ENCODE assay signal across 8 cellular contexts in the genomic region with DNA sequence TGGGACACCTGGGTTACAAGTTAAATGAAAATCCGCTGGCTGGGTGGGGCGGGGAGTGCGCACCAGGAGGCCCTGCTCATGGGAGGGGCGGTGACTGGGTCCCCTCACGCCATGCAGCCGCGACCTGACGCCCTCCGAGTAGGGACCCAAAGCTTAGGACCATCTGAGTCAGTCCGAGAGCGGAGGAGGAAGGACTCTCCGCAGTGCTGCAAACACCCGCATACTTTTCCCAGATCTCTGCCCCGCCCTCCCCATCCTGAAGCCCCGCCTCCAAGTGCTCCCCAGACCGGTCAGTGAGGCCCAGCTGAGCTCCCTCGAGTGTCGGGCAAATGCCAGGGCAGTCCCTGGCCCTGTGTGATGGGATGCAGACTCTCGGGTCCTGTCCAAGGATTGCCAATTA. TPM values are rescaled to one million over a fixed set of nuclear protein-coding genes. Genes with fewer than 3 reads are reported as not detected.
DNase-seq lines count a peak whose midpoint lies in the region; ATAC-seq and TF ChIP-seq lines count a peak whose summit lies in the region.

No MANE protein-coding gene starts in this region.

- H3K79me2 ChIP-seq in OCI-LY3 (ENCODE audit: low read length) (no peaks in the 10 kb centered on the region), fibroblast of lung (ENCODE audit: control insufficient read depth, insufficient read depth, low read length) (no peaks in the 10 kb centered on the region)

- H3K9ac ChIP-seq in OCI-LY3 (ENCODE audit: low read length) (no peak overlapping the region), fibroblast of lung (ENCODE audit: insufficient read depth, low read length) (no peak overlapping the region)

- no peak for DNase-seq in GM06990 (ENCODE audit: extremely low read depth, insufficient read length)
- no peak for DNase-seq in fibroblast of lung (ENCODE audit: low read depth in 2 of 2)
- DNase-seq in progenitor cell of endocrine pancreas (ENCODE audit: low spot score, unreplicated experiment), result no peak
- DNase-seq in caudate nucleus (lab: John Stamatoyannopoulos, UW), result no peak
- no peak for DNase-seq in occipital lobe (lab: John Stamatoyannopoulos, UW)

- no peaks in the 10 kb centered on the region for H3K36me3 Mint-ChIP-seq in progenitor cell of endocrine pancreas (ENCODE audit: insufficient read depth)

- H3K4me1 ChIP-seq in OCI-LY3 (ENCODE audit: low read length) (peaks cover 4% of the 10 kb centered on the region; the same call in 1 of the 2 replicates), fibroblast of lung (ENCODE audit: control insufficient read depth, extremely low read depth, insufficient read depth, low read length) (peaks cover 10% of the 10 kb centered on the region)

- no peak for ATAC-seq in GM19328 (IDR thresholded peaks at IDR 0.05; ENCODE audit: unreplicated experiment)
- no peak for ATAC-seq in GM19455 (IDR thresholded peaks at IDR 0.05; ENCODE audit: unreplicated experiment)

- H3K9me3 Mint-ChIP-seq in progenitor cell of endocrine pancreas (ENCODE audit: low read depth), result no peaks in the 10 kb centered on the region

- H3K27ac Mint-ChIP-seq in progenitor cell of endocrine pancreas, result no peak overlapping the region

- TF ChIP-seq CTCF in GM06990 (IDR thresholded peaks at IDR 0.05; ENCODE audit: insufficient read depth, low read length, poor library complexity, severe bottlenecking) (no peak), OCI-LY3 (IDR thresholded peaks at IDR 0.05; ENCODE audit: low read depth, low read length) (no peak), fibroblast of lung (conservative IDR thresholded peaks at IDR 0.05 in 1 of 2, IDR thresholded peaks at IDR 0.05 in 1 of 2; ENCODE audit: low read depth in 1 of 2, low read length in 2 of 2) (no peak), progenitor cell of endocrine pancreas (IDR thresholded peaks at IDR 0.05; ENCODE audit: unreplicated experiment) (no peak)

- H4K20me1 ChIP-seq in OCI-LY3 (ENCODE audit: insufficient read depth, low read length) (no peaks in the 10 kb centered on the region), fibroblast of lung (ENCODE audit: control insufficient read depth, extremely low read depth, insufficient read depth, low read length) (no peaks in the 10 kb centered on the region)

- no peaks in the 10 kb centered on the region for H3K9me3 ChIP-seq in OCI-LY3 (ENCODE audit: insufficient read depth, low read length)
- no peaks in the 10 kb centered on the region for H3K9me3 ChIP-seq in fibroblast of lung (ENCODE audit: control insufficient read depth, insufficient read depth, low read depth, low read length)

- no peaks in the 10 kb centered on the region for H3K36me3 ChIP-seq in GM06990 (ENCODE audit: control insufficient read depth, insufficient read depth, low read length)
- H3K36me3 ChIP-seq in OCI-LY3 (replicated peaks; ENCODE audit: low read depth, low read length), result no peaks in the 10 kb centered on the region
- H3K36me3 ChIP-seq in fibroblast of lung (ENCODE audit: control insufficient read depth, insufficient read depth, low read length), result no peaks in the 10 kb centered on the region

- H2AFZ ChIP-seq in OCI-LY3 (ENCODE audit: low read depth, low read length), result no peak overlapping the region
- H2AFZ ChIP-seq in fibroblast of lung (ENCODE audit: low read length), result no peak overlapping the region

- H3K4me3 ChIP-seq in GM06990 (replicated peaks; ENCODE audit: low read depth, low read length) (peak overlapping the region; percentile 30), OCI-LY3 (ENCODE audit: low read length) (peak overlapping the region; percentile 68), fibroblast of lung (replicated peaks in 1 of 4; ENCODE audit: control extremely low read depth in 1 of 4, insufficient read depth in 1 of 4, low read depth in 3 of 4, low read length in 4 of 4) (peak overlapping the region; percentile 29 to 44 (median 30))

- H3K27me3 Mint-ChIP-seq in progenitor cell of endocrine pancreas, result peaks cover 93% of the 10 kb centered on the region

- H3K4me1 Mint-ChIP-seq in progenitor cell of endocrine pancreas (ENCODE audit: low read depth), result peaks cover 28% of the 10 kb centered on the region

- H3K27me3 ChIP-seq in GM06990 (replicated peaks; ENCODE audit: control insufficient read depth, insufficient read depth, low read length) (peaks cover 10% of the 10 kb centered on the region), OCI-LY3 (ENCODE audit: low read depth, low read length) (peaks cover 76% of the 10 kb centered on the region), fibroblast of lung (ENCODE audit: control insufficient read depth, insufficient read depth, low read length) (peaks cover 50% of the 10 kb centered on the region)

- peak overlapping the region; percentile 45 for H3K4me3 Mint-ChIP-seq in progenitor cell of endocrine pancreas (ENCODE audit: low read depth)

- H3K4me2 ChIP-seq in OCI-LY3 (ENCODE audit: low read length) (peak overlapping the region; percentile 65), fibroblast of lung (ENCODE audit: extremely low read depth, insufficient read depth, low read length) (peak overlapping the region; percentile 77)

- H3K27ac ChIP-seq in OCI-LY3 (ENCODE audit: low read length) (no peak overlapping the region), fibroblast of lung (ENCODE audit: insufficient read depth, low read length) (no peak overlapping the region), caudate nucleus (ENCODE audit: low read depth, low read length) (no peak overlapping the region)

RNA-seq across cellular contexts. Expression of a gene that starts 6.6 kb away (rescaled TPM):
- 2.5 and 5.6 TPM in 2 replicates for total RNA-seq in fibroblast of lung
- 3.7 and 3.9 TPM in 2 replicates for polyA plus RNA-seq in fibroblast of lung
- 3.3 and 4.6 TPM in 2 replicates for polyA plus RNA-seq in fibroblast of lung (2012)
- 12.1 and 15.7 TPM in 2 replicates for polyA minus RNA-seq in fibroblast of lung (ENCODE audit: low replicate concordance)
- total RNA-seq in progenitor cell of endocrine pancreas, result 0.22 TPM in 1 of 2 replicates, not detected in the other
- 4.7 TPM for total RNA-seq in occipital lobe
